Comparison of ENCODE assay signal across 7 cellular contexts in genomic region chr10:129849853-129850252, GRCh38.
"Had no signal": no experiment of that assay in that cellular context is flagged by ENCODE, and none has a peak within 500 bp of the region (broad histone marks: within the 10 kb centered on the region; RNA-seq: fewer than 3 reads in every experiment).

No MANE protein-coding gene starts in this region.

- DNase-seq: HCEC 1CT, KBM-7 had no signal

- H3K4me2 ChIP-seq: GM23338 had no signal

- ATAC-seq: GM23338, HepG2 had no signal

- H3K4me3 ChIP-seq: GM23338 had no signal

- H3K4me3 Mint-ChIP-seq: GM23338, H9, IgD-negative memory B cell had no signal

- H3K27me3 Mint-ChIP-seq: IgD-negative memory B cell had no signal

- H3K4me1 Mint-ChIP-seq: IgD-negative memory B cell had no signal

- H3K27ac Mint-ChIP-seq: GM23338, H9, IgD-negative memory B cell had no signal

- H2AFZ ChIP-seq: GM23338 had no signal

- H3K36me3 Mint-ChIP-seq: IgD-negative memory B cell had no signal

- H3K9me3 Mint-ChIP-seq: GM23338, H9, IgD-negative memory B cell had no signal

- H3K27ac ChIP-seq: HL-60 had no signal
